1 cellular context compared by ENCODE assay signal in genomic region chr17:76726766-76727718, GRCh38.
A peak's percentile ranks its signal among the peaks of the same experiment; 100 is the strongest.
TF ChIP-seq lines count a peak whose summit lies in the region.

Gene METTL23 (plus strand): TSS chr17:76726839. CDS start chr17:76729711, 2,872 bp downstream.

TF ChIP-seq in K562, 482 proteins besides CTCF, POLR2A, EP300 and RAD21 (continued from another document and continues in another):
- TF ChIP-seq ZNF511 (CRISPR knock-in tag; IDR thresholded peaks at IDR 0.05) (no peak; the same call in 1 of the 2 replicates), TSHZ1 (CRISPR knock-in tag; IDR thresholded peaks at IDR 0.05) (no peak), SIN3A (IDR thresholded peaks at IDR 0.05; ENCODE audit: borderline replicate concordance in 2 of 2, control insufficient read depth in 1 of 2, low read depth in 2 of 2, low read length in 2 of 2) (peak; percentile 60 to 86; a peak in 3 of 4 replicates), ZNF444 (CRISPR knock-in tag; IDR thresholded peaks at IDR 0.05) (no peak), MEF2D (tag; conservative IDR thresholded peaks at IDR 0.05; ENCODE audit: low read depth) (no peak), EGR1 (conservative IDR thresholded peaks at IDR 0.05) (no peak), TGIF2 (CRISPR knock-in tag; IDR thresholded peaks at IDR 0.05) (peak; percentile 90; the same call in 1 of the 2 replicates), BRF2 (IDR thresholded peaks at IDR 0.05; ENCODE audit: borderline replicate concordance, insufficient read depth, insufficient read length) (no peak), ZNF12 (CRISPR knock-in tag; IDR thresholded peaks at IDR 0.05) (peak; percentile 57), RBM34 (IDR thresholded peaks at IDR 0.05; ENCODE audit: borderline replicate concordance, insufficient read depth, low read length) (no peak), IFI16 (CRISPR knock-in tag; IDR thresholded peaks at IDR 0.05) (no peak), ZNF318 (IDR thresholded peaks at IDR 0.05; ENCODE audit: borderline replicate concordance in 1 of 2, low read depth in 1 of 2) (no peak), POLR2AphosphoS5 (IDR thresholded peaks at IDR 0.05; ENCODE audit: control insufficient read depth, insufficient read depth, low read depth, low read length) (no peak; the same call in none of the 2 replicates), PRPF4 (IDR thresholded peaks at IDR 0.05; ENCODE audit: insufficient read depth, low read depth, low read length, poor library complexity, severe bottlenecking) (peak; percentile 78), TBP (optimal IDR thresholded peaks at IDR 0.05; ENCODE audit: low read depth, low read length) (no peak), IRF2 (CRISPR knock-in tag; IDR thresholded peaks at IDR 0.05) (no peak), ZNF232 (CRISPR knock-in tag; IDR thresholded peaks at IDR 0.05) (no peak), SETDB1 (IDR thresholded peaks at IDR 0.05; ENCODE audit: low read length) (no peak), NFATC3 (IDR thresholded peaks at IDR 0.05) (no peak), ZNF239 (CRISPR knock-in tag; IDR thresholded peaks at IDR 0.05) (no peak), MYBL2 (IDR thresholded peaks at IDR 0.05; ENCODE audit: low read depth) (no peak), MYBL2 (CRISPR knock-in tag; IDR thresholded peaks at IDR 0.05; ENCODE audit: borderline replicate concordance) (no peak), FOXP1 (CRISPR knock-in tag; IDR thresholded peaks at IDR 0.05) (peak; percentile 81), IRF9 (tag; IDR thresholded peaks at IDR 0.05) (no peak), OTX1 (CRISPR knock-in tag; IDR thresholded peaks at IDR 0.05) (no peak), ZBTB26 (CRISPR knock-in tag; IDR thresholded peaks at IDR 0.05) (no peak), FUS (optimal IDR thresholded peaks at IDR 0.05; ENCODE audit: low read depth, low read length) (no peak), NCOR1 (IDR thresholded peaks at IDR 0.05) (no peak), NR4A1 (CRISPR knock-in tag; IDR thresholded peaks at IDR 0.05) (no peak), NR4A1 (tag; IDR thresholded peaks at IDR 0.05) (no peak), RBM39 (optimal IDR thresholded peaks at IDR 0.05; ENCODE audit: low read depth, low read length) (no peak), HIVEP1 (CRISPR knock-in tag; IDR thresholded peaks at IDR 0.05) (no peak), DPF2 (IDR thresholded peaks at IDR 0.05) (0 out of 2 replicates have a peak, but pooled peaks have one; percentile 46), RBBP5 (IDR thresholded peaks at IDR 0.05; ENCODE audit: borderline replicate concordance, insufficient read depth, low read length, poor library complexity, severe bottlenecking) (no peak), SMARCC2 (IDR thresholded peaks at IDR 0.05; ENCODE audit: low read depth) (0 out of 2 replicates have a peak, but pooled peaks have one; percentile 23), DACH1 (IDR thresholded peaks at IDR 0.05; ENCODE audit: partially characterized antibody) (peak; percentile 63), SREBF1 (IDR thresholded peaks at IDR 0.05; ENCODE audit: borderline replicate concordance, low read depth, low read length) (no peak), HMGN3 (IDR thresholded peaks at IDR 0.05; ENCODE audit: borderline replicate concordance, extremely low read depth, insufficient read length, low read depth, low read length) (peak; percentile 82), ELF1 (tag; IDR thresholded peaks at IDR 0.05) (peak; percentile 90), C11orf30 (IDR thresholded peaks at IDR 0.05; ENCODE audit: low read depth) (no peak; the same call in 1 of the 2 replicates), ZNF124 (CRISPR knock-in tag; IDR thresholded peaks at IDR 0.05) (no peak), GTF2E2 (tag; IDR thresholded peaks at IDR 0.05) (peak; percentile 61; the same call in 1 of the 2 replicates), CBX3 (IDR thresholded peaks at IDR 0.05; ENCODE audit: borderline replicate concordance in 1 of 2, low read length in 2 of 2) (no peak; a peak in 1 of 3 replicates), TCF3 (CRISPR knock-in tag; IDR thresholded peaks at IDR 0.05) (0 out of 2 replicates have a peak, but pooled peaks have one; percentile 14), HNRNPH1 (optimal IDR thresholded peaks at IDR 0.05; ENCODE audit: low read depth, low read length) (no peak), TARDBP (IDR thresholded peaks at IDR 0.05) (peak; percentile 61; the same call in 1 of the 2 replicates), ZC3H4 (CRISPR knock-in tag; IDR thresholded peaks at IDR 0.05; ENCODE audit: borderline replicate concordance) (no peak), SRF (CRISPR knock-in tag; IDR thresholded peaks at IDR 0.05) (peak in 1 of 2 experiments; percentile 36; a peak in 1 of 4 replicates)
